1 cellular context compared by ENCODE assay signal in the genomic region with DNA sequence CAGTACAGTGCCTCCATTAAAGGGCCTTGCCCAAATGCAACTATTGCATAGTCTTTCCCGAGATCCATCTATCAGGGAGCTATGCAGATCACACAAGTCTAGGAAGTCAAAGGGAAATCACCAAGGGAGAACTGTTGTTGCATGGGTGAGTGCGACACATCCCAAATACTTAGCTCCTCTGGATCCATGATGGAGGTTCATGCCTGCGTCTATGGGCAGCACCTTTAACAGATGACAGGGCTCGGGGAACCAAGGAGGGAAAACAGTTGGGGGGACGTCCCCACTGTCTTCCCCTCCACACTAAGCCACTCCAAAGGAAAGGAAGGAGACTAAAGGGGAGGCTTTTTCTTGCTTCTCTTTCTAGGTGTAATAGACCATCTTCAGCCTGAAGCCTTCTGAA.
TF ChIP-seq lines count a peak whose summit lies in the region.

No MANE protein-coding gene starts in this region.

TF ChIP-seq in H1, 55 proteins besides CTCF, POLR2A, EP300 and RAD21:
- TF ChIP-seq CBX5 (IDR thresholded peaks at IDR 0.05; ENCODE audit: low read depth, low read length) (0 out of 2 replicates have a peak, but pooled peaks have one; percentile 36), SIN3A (conservative IDR thresholded peaks at IDR 0.05 in 1 of 2, IDR thresholded peaks at IDR 0.05 in 1 of 2; ENCODE audit: low read depth in 1 of 2, low read length in 2 of 2) (no peak)
